In the genomic region with DNA sequence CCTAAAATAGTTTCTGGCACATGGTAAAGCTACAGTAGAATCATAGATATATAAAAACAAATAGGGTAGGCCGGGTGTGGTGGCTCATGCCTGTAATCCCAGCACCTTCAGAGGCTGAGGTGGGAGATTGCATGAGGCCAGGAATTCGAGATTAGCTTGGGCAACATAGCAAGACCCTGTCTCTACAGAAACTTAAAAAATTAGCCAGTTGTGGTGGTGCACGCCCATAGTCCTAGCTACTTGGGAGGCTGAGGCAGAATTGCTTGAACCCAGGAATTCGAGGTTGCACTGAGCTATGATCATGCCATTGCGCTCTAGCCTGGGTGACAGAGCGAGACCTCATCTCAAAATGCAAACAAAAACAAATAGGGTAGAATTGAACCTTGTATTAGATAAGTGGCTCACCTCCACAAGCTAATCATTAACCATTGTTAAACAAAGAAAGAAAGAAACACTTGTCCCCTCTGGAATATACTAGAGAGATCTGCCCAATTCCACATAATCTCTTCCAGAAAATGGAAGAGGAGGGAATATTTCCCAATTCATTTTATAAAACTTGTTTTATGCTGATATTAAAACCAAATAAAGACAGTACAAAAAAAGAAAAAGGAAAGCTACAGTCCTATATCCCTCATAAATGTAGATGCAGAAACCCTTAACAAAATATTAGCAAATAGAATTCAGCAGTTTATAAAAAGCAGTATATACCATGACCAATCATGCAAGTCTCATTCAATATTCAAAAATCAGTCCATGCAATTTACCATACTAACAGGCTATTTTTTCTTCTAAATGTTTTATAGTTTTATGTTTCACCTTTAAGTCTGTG, we compare ENCODE assay signal across 1 cellular context.
TF ChIP-seq lines count a peak whose summit lies in the region.

No MANE protein-coding gene starts in this region.

TF ChIP-seq in HepG2, 621 proteins besides CTCF, POLR2A, EP300 and RAD21 (continued from another document):
- TF ChIP-seq, protein P1, sequence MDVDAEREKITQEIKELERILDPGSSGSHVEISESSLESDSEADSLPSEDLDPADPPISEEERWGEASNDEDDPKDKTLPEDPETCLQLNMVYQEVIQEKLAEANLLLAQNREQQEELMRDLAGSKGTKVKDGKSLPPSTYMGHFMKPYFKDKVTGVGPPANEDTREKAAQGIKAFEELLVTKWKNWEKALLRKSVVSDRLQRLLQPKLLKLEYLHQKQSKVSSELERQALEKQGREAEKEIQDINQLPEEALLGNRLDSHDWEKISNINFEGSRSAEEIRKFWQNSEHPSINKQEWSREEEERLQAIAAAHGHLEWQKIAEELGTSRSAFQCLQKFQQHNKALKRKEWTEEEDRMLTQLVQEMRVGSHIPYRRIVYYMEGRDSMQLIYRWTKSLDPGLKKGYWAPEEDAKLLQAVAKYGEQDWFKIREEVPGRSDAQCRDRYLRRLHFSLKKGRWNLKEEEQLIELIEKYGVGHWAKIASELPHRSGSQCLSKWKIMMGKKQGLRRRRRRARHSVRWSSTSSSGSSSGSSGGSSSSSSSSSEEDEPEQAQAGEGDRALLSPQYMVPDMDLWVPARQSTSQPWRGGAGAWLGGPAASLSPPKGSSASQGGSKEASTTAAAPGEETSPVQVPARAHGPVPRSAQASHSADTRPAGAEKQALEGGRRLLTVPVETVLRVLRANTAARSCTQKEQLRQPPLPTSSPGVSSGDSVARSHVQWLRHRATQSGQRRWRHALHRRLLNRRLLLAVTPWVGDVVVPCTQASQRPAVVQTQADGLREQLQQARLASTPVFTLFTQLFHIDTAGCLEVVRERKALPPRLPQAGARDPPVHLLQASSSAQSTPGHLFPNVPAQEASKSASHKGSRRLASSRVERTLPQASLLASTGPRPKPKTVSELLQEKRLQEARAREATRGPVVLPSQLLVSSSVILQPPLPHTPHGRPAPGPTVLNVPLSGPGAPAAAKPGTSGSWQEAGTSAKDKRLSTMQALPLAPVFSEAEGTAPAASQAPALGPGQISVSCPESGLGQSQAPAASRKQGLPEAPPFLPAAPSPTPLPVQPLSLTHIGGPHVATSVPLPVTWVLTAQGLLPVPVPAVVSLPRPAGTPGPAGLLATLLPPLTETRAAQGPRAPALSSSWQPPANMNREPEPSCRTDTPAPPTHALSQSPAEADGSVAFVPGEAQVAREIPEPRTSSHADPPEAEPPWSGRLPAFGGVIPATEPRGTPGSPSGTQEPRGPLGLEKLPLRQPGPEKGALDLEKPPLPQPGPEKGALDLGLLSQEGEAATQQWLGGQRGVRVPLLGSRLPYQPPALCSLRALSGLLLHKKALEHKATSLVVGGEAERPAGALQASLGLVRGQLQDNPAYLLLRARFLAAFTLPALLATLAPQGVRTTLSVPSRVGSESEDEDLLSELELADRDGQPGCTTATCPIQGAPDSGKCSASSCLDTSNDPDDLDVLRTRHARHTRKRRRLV (CRISPR knock-in tag; IDR thresholded peaks at IDR 0.05): no peak
- TF ChIP-seq ZMYM2 (CRISPR knock-in tag; IDR thresholded peaks at IDR 0.05): peak; percentile 97
- no peak for TF ChIP-seq RBM22 (optimal IDR thresholded peaks at IDR 0.05; ENCODE audit: low read length)
- TF ChIP-seq, protein P2, sequence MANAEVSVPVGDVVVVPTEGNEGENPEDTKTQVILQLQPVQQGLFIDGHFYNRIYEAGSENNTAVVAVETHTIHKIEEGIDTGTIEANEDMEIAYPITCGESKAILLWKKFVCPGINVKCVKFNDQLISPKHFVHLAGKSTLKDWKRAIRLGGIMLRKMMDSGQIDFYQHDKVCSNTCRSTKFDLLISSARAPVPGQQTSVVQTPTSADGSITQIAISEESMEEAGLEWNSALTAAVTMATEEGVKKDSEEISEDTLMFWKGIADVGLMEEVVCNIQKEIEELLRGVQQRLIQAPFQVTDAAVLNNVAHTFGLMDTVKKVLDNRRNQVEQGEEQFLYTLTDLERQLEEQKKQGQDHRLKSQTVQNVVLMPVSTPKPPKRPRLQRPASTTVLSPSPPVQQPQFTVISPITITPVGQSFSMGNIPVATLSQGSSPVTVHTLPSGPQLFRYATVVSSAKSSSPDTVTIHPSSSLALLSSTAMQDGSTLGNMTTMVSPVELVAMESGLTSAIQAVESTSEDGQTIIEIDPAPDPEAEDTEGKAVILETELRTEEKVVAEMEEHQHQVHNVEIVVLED (CRISPR knock-in tag; IDR thresholded peaks at IDR 0.05; ENCODE audit: borderline replicate concordance): peak; percentile 52; the same call in 1 of the 2 replicates
- no peak for TF ChIP-seq MBD4 (IDR thresholded peaks at IDR 0.05; ENCODE audit: borderline replicate concordance, low read length)
- peak; percentile 81; the same call in 1 of the 2 replicates for TF ChIP-seq MIER2 (CRISPR knock-in tag; IDR thresholded peaks at IDR 0.05)
- peak; percentile 76 for TF ChIP-seq AKAP8 (CRISPR knock-in tag; IDR thresholded peaks at IDR 0.05)
- no peak for TF ChIP-seq ZBTB42 (CRISPR knock-in tag; IDR thresholded peaks at IDR 0.05)
TF ChIP-seq in HepG2: peak in this region for 266.
